22 cellular contexts compared by ENCODE assay signal in the genomic region with DNA sequence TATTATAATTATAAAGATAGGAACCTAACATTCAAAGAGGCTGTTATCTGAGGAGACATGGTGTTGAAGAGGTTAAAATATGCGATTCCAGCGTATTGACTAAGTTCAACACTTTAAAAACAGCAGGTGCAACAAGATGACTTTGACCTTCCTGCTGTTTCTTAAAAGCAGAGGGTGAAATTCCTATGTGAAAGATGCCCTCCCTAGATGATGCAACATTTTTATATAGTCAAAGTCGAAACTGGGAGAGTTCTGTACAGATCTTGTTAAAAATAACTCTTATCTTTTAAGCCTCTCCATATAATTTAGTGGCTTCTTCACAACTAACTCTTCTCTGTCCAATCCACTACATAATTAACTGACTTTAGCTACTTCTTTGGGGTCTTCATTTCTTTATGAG.
"Had no signal": no experiment of that assay in that cellular context is flagged by ENCODE, and none has a peak within 500 bp of the region (broad histone marks: within the 10 kb centered on the region; RNA-seq: fewer than 3 reads in every experiment).

No MANE protein-coding gene starts in this region.

- H3K36me3 ChIP-seq: neutrophil, ovary, prostate gland, tibial artery had no signal

- DNase-seq: activated gamma-delta T cell treated with Interleukin-2 at 50 U/mL for 16 hours; activated T-cell treated with anti-CD3 and anti-CD28 coated beads, Interleukin-2, amount 50 U/mL, for 1 hour; aorta; effector CD8-positive, alpha-beta T cell; foreskin melanocyte; immature natural killer cell; ovary; stimulated activated CD4-positive, alpha-beta T cell treated with anti-CD3 and anti-CD28 coated beads, Interleukin-1b, Interleukin-23, amount 100 ng/mL, for 48 hours; stimulated activated naive CD8-positive, alpha-beta T cell treated with anti-CD3 and anti-CD28 coated beads, Interleukin-15, amount 100 ng/mL, for 72 hours; tibial artery had no signal

- H3K9me3 Mint-ChIP-seq: activated naive CD4-positive, alpha-beta T cell treated with anti-CD3 and anti-CD28 coated beads, Interleukin-2, amount 50 U/mL, for 24 hours; dendritic cell treated with granulocyte-macrophage colony-stimulating factor and Interleukin-4, amounts not matched to agents 40 ng/mL and 50 ng/mL, for 4 days; immature natural killer cell; natural killer cell treated with Interleukin-12 subunit alpha and Interleukin-12 subunit beta and Interleukin-15 and Interleukin-18, amount 100 ng/mL, for 72 hours; stimulated activated effector memory CD8-positive, alpha-beta T cell treated with anti-CD3 and anti-CD28 coated beads, Interleukin-12 subunit alpha, Interleukin-12 subunit beta, amount 100 ng/mL, for 72 hours; stimulated activated naive CD8-positive, alpha-beta T cell treated with anti-CD3 and anti-CD28 coated beads, Interleukin-15, amount 100 ng/mL, for 72 hours; T-helper 2 cell treated with Interferon-gamma antibody and Interleukin-4, amounts not matched to agents 5 μg/mL and 100 μg/mL, for 36 hours had no signal

- H3K27ac ChIP-seq: neutrophil, ovary, prostate gland had no signal

- H3K27me3 Mint-ChIP-seq: activated naive CD4-positive, alpha-beta T cell treated with anti-CD3 and anti-CD28 coated beads, Interleukin-2, amount 50 U/mL, for 24 hours; natural killer cell treated with Interleukin-12 subunit alpha and Interleukin-12 subunit beta and Interleukin-15 and Interleukin-18, amount 100 ng/mL, for 72 hours; stimulated activated naive CD8-positive, alpha-beta T cell treated with anti-CD3 and anti-CD28 coated beads, Interleukin-15, amount 100 ng/mL, for 72 hours had no signal

- FAIRE-seq: endothelial cell of umbilical vein, TTC549 had no signal

- H3K9me3 ChIP-seq: neutrophil, ovary, prostate gland, tibial artery had no signal

- H3K4me1 ChIP-seq: prostate gland had no signal

- H3K36me3 Mint-ChIP-seq: brain; natural killer cell treated with Interleukin-12 subunit alpha and Interleukin-12 subunit beta and Interleukin-15 and Interleukin-18, amount 100 ng/mL, for 72 hours had no signal

- H3K4me3 Mint-ChIP-seq: activated naive CD4-positive, alpha-beta T cell treated with anti-CD3 and anti-CD28 coated beads, Interleukin-2, amount 50 U/mL, for 24 hours; brain; dendritic cell treated with granulocyte-macrophage colony-stimulating factor and Interleukin-4, amounts not matched to agents 40 ng/mL and 50 ng/mL, for 4 days; natural killer cell treated with Interleukin-12 subunit alpha and Interleukin-12 subunit beta and Interleukin-15 and Interleukin-18, amount 100 ng/mL, for 72 hours; stimulated activated effector memory CD8-positive, alpha-beta T cell treated with anti-CD3 and anti-CD28 coated beads, Interleukin-12 subunit alpha, Interleukin-12 subunit beta, amount 100 ng/mL, for 72 hours; stimulated activated naive CD8-positive, alpha-beta T cell treated with anti-CD3 and anti-CD28 coated beads, Interleukin-15, amount 100 ng/mL, for 72 hours; T-helper 2 cell treated with Interferon-gamma antibody and Interleukin-4, amounts not matched to agents 5 μg/mL and 100 μg/mL, for 36 hours had no signal

- H3K27ac Mint-ChIP-seq: activated naive CD4-positive, alpha-beta T cell treated with anti-CD3 and anti-CD28 coated beads, Interleukin-2, amount 50 U/mL, for 24 hours; brain; dendritic cell treated with granulocyte-macrophage colony-stimulating factor and Interleukin-4, amounts not matched to agents 40 ng/mL and 50 ng/mL, for 4 days; natural killer cell treated with Interleukin-12 subunit alpha and Interleukin-12 subunit beta and Interleukin-15 and Interleukin-18, amount 100 ng/mL, for 72 hours; T-helper 2 cell treated with Interferon-gamma antibody and Interleukin-4, amounts not matched to agents 5 μg/mL and 100 μg/mL, for 36 hours had no signal

- H3K4me3 ChIP-seq: ovary, prostate gland, tibial artery had no signal

- H3K27me3 ChIP-seq: ovary, tibial artery had no signal

- ATAC-seq: esophagus mucosa; left lobe of liver; natural killer cell treated with Interleukin-12 subunit alpha and Interleukin-12 subunit beta and Interleukin-15 and Interleukin-18, amount 100 ng/mL, for 72 hours; stimulated activated effector memory CD8-positive, alpha-beta T cell treated with anti-CD3 and anti-CD28 coated beads, Interleukin-12 subunit alpha, Interleukin-12 subunit beta, amount 100 ng/mL, for 72 hours; stimulated activated naive CD8-positive, alpha-beta T cell treated with anti-CD3 and anti-CD28 coated beads, Interleukin-15, amount 100 ng/mL, for 72 hours had no signal
